In the genomic region with DNA sequence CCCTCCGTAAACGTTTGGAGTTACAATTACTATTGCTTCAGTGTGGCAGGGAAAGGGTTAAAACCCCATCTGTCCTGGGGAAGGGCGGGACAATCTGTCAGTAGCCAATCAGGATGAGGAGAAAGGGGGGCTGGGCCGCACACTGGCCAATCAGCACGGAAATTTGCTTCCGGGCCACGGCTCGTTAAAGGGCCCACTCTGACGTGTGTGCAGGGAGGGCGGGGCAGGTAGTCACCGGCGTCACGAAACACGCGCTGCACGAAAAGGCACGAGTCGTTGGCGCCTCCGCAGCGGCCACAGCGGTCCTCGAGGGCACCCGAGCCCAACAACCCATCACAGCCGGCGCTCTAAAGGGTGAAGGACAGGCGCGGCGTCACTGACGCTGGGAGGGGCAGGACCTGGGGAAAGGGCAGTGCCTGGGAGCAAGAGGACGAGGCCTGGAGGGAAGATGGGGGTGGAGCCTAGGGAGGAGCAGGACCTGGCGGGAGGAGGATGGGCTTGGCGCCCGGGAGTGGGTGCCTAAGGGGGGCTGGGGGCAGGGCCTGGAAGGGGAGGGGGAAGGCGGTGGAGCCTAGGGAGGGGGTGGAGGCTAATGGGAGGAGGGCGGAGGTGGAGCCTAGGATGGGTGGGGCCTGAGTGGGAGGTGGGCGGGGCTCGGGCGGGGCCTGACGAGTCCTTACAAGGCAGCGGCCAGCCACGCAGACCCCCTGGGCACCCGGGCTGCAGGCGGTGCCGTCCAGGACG, we compare ENCODE assay signal across 8 cellular contexts. TPM values are rescaled to one million over a fixed set of nuclear protein-coding genes. Genes with fewer than 3 reads are reported as not detected.
DNase-seq lines count a peak whose midpoint lies in the region; ATAC-seq and TF ChIP-seq lines count a peak whose summit lies in the region.

No MANE protein-coding gene starts in this region.

- peaks cover 0 to 3% (median 0%) of the 10 kb centered on the region in 5 donors for H3K36me3 Mint-ChIP-seq in naive thymus-derived CD4-positive, alpha-beta T cell

- H3K27ac Mint-ChIP-seq in naive thymus-derived CD4-positive, alpha-beta T cell, result peak overlapping the region; percentile 87 to 96 (median 92)

- H3K4me3 ChIP-seq in LNCaP clone FGC (ENCODE audit: low read depth, low read length), result peak overlapping the region; percentile 40
- H3K4me3 ChIP-seq in naive thymus-derived CD4-positive, alpha-beta T cell (ENCODE audit: low read length), result peak overlapping the region; percentile 48

- intact Hi-C loops in naive thymus-derived CD4-positive, alpha-beta T cell (cut with micrococcal nuclease), result loop anchor here (1.0 kb wide), 4 partner anchors 18 to 101 kb away; partner anchors contain the start of genes PCSK4 (in 2 of the 2), C19orf25 (in 1 of the 2), DAZAP1 (in 1 of the 2) and MBD3 (in 1 of the 2)

- peaks cover 4 to 18% of the 10 kb centered on the region in 2 donors for H3K4me1 ChIP-seq in naive thymus-derived CD4-positive, alpha-beta T cell (ENCODE audit: control insufficient read depth in 2 of 2, insufficient read depth in 2 of 2, low read length in 2 of 2)

- DNase-seq in Daoy (ENCODE audit: low read depth), result peak; percentile 92
- peak; percentile 85 for DNase-seq in LNCaP clone FGC (ENCODE audit: low read depth)
- DNase-seq in SHP77 (lab: John Stamatoyannopoulos, UW), result peak; percentile 93 to 97
- DNase-seq in activated effector memory CD4-positive, alpha-beta T cell treated with Interleukin-2 at 50 U/mL for 16 hours, result peak; percentile 84
- DNase-seq in fibroblast of peridontal ligament (ENCODE audit: extremely low read depth), result peak; percentile 95
- peak; percentile 76 to 96 (median 94) for DNase-seq in naive thymus-derived CD4-positive, alpha-beta T cell
- peak; percentile 79 for DNase-seq in stimulated activated CD8-positive, alpha-beta memory T cell treated with anti-CD3 and anti-CD28 coated beads, Interleukin-7, amount 100 ng/mL, for 24 hours (ENCODE audit: low read depth)

- H3K27me3 ChIP-seq in naive thymus-derived CD4-positive, alpha-beta T cell (ENCODE audit: control insufficient read depth in 2 of 2, insufficient read depth in 2 of 2, low read length in 2 of 2), result peaks cover 0 to 2% of the 10 kb centered on the region in 2 donors

- POLR2A ChIA-PET in naive thymus-derived CD4-positive, alpha-beta T cell (lab: Charles Lee), result no interaction called here

- H3K27me3 Mint-ChIP-seq in naive thymus-derived CD4-positive, alpha-beta T cell, result peaks cover 0 to 41% (median 2%) of the 10 kb centered on the region in 5 donors

- peak overlapping the region; percentile 75 to 92 (median 86) for H3K4me3 Mint-ChIP-seq in naive thymus-derived CD4-positive, alpha-beta T cell

- ATAC-seq in naive thymus-derived CD4-positive, alpha-beta T cell, result peak; percentile 97
- ATAC-seq in HG03571 (IDR thresholded peaks at IDR 0.05; ENCODE audit: unreplicated experiment), result no peak

- H3K27ac ChIP-seq in naive thymus-derived CD4-positive, alpha-beta T cell (ENCODE audit: low read depth, low read length), result peak overlapping the region; percentile 79

- no peaks in the 10 kb centered on the region for H3K9me3 ChIP-seq in naive thymus-derived CD4-positive, alpha-beta T cell (ENCODE audit: control insufficient read depth in 2 of 3, low read length in 3 of 3)

- H3K36me3 ChIP-seq in naive thymus-derived CD4-positive, alpha-beta T cell (ENCODE audit: control insufficient read depth in 2 of 3, insufficient read depth in 3 of 3, low read length in 3 of 3), result no peaks in the 10 kb centered on the region

- TF ChIP-seq CTCF in LNCaP clone FGC (IDR thresholded peaks at IDR 0.05; ENCODE audit: control insufficient read depth, extremely low read depth, insufficient read depth), result no peak

- CTCF ChIA-PET in naive thymus-derived CD4-positive, alpha-beta T cell (lab: Charles Lee), result no interaction called here

- peaks cover 0 to 5% (median 0%) of the 10 kb centered on the region in 11 donors for H3K9me3 Mint-ChIP-seq in naive thymus-derived CD4-positive, alpha-beta T cell

- peaks cover 7 to 41% (median 27%) of the 10 kb centered on the region in 7 donors for H3K4me1 Mint-ChIP-seq in naive thymus-derived CD4-positive, alpha-beta T cell

RNA-seq across cellular contexts. Expression of gene ADAMTSL5, which starts 4.9 kb away (rescaled TPM):
- total RNA-seq in Daoy (2014; rRNA removed; shearing (Covaris generic)), result 0.57 TPM in 1 of 2 replicates, not detected in the other
- total RNA-seq in naive thymus-derived CD4-positive, alpha-beta T cell, result 1 to 10 TPM; 3.6 to 9.9 (median 6.0) TPM
- 1 to 10 TPM; 4.3 to 4.8 TPM for polyA plus RNA-seq in naive thymus-derived CD4-positive, alpha-beta T cell

RNA-seq across cellular contexts. Expression of gene PLK5, which starts 15.9 kb away (rescaled TPM):
- total RNA-seq in Daoy (2014; rRNA removed; shearing (Covaris generic)), result not detected in 2 replicates
- not detected for total RNA-seq in naive thymus-derived CD4-positive, alpha-beta T cell
- not detected for polyA plus RNA-seq in naive thymus-derived CD4-positive, alpha-beta T cell

RNA-seq across cellular contexts. Expression of gene REEP6, which starts 17.0 kb away (rescaled TPM):
- total RNA-seq in Daoy (2014; rRNA removed; shearing (Covaris generic)), result 2.3 and 3.7 TPM in 2 replicates
- 1 to 10 TPM; 1.6 to 5.3 (median 4.4) TPM for total RNA-seq in naive thymus-derived CD4-positive, alpha-beta T cell
- 1 to 10 TPM; 5.6 to 7.2 TPM for polyA plus RNA-seq in naive thymus-derived CD4-positive, alpha-beta T cell

RNA-seq across cellular contexts. Expression of gene PCSK4, which starts 17.8 kb away (rescaled TPM):
- 0.11 and 1.3 TPM in 2 replicates for total RNA-seq in Daoy (2014; rRNA removed; shearing (Covaris generic))
- 10 to 100 TPM in 1 of 5 experiments, 1 to 10 TPM in 3, under 1 TPM in 1; 0.87 to 10.8 (median 7.8) TPM for total RNA-seq in naive thymus-derived CD4-positive, alpha-beta T cell
- under 1 TPM; 0.64 to 0.72 TPM for polyA plus RNA-seq in naive thymus-derived CD4-positive, alpha-beta T cell

RNA-seq across cellular contexts. Expression of gene C19orf25, which starts 28.9 kb away (rescaled TPM):
- 45.8 and 53.9 TPM in 2 replicates for total RNA-seq in Daoy (2014; rRNA removed; shearing (Covaris generic))
- 10 to 100 TPM; 24.2 to 64.5 (median 44.6) TPM for total RNA-seq in naive thymus-derived CD4-positive, alpha-beta T cell
- 10 to 100 TPM; 43.6 to 69.8 TPM for polyA plus RNA-seq in naive thymus-derived CD4-positive, alpha-beta T cell
